In the genomic region with DNA sequence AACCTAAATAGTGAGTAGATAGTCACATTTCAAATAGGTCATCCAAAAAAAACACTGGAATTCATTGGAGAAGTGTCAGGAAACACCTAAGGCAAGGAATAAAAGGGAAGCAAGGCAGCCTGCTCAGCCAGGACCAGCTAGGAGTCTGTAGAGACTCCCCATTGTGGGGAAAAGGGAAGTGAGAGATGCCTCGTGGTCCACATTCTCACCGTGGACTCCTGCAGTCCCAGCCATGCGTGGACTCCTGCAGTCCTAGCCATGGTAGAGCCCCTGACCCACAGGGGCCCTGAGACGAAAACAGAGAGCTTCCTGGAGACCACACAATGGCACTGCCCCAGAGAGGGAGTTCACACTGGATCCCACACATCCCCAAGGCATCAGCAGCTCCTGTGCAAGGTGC, we compare ENCODE assay signal across 1 cellular context.
TF ChIP-seq lines count a peak whose summit lies in the region.

No MANE protein-coding gene starts in this region.

TF ChIP-seq in GM12878, 131 proteins besides CTCF, POLR2A, EP300 and RAD21 (continued from another document):
- TF ChIP-seq, protein P1, sequence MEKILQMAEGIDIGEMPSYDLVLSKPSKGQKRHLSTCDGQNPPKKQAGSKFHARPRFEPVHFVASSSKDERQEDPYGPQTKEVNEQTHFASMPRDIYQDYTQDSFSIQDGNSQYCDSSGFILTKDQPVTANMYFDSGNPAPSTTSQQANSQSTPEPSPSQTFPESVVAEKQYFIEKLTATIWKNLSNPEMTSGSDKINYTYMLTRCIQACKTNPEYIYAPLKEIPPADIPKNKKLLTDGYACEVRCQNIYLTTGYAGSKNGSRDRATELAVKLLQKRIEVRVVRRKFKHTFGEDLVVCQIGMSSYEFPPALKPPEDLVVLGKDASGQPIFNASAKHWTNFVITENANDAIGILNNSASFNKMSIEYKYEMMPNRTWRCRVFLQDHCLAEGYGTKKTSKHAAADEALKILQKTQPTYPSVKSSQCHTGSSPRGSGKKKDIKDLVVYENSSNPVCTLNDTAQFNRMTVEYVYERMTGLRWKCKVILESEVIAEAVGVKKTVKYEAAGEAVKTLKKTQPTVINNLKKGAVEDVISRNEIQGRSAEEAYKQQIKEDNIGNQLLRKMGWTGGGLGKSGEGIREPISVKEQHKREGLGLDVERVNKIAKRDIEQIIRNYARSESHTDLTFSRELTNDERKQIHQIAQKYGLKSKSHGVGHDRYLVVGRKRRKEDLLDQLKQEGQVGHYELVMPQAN (conservative IDR thresholded peaks at IDR 0.05), result no peak
- TF ChIP-seq ZNF24 (IDR thresholded peaks at IDR 0.05), result no peak
- TF ChIP-seq, protein P2, sequence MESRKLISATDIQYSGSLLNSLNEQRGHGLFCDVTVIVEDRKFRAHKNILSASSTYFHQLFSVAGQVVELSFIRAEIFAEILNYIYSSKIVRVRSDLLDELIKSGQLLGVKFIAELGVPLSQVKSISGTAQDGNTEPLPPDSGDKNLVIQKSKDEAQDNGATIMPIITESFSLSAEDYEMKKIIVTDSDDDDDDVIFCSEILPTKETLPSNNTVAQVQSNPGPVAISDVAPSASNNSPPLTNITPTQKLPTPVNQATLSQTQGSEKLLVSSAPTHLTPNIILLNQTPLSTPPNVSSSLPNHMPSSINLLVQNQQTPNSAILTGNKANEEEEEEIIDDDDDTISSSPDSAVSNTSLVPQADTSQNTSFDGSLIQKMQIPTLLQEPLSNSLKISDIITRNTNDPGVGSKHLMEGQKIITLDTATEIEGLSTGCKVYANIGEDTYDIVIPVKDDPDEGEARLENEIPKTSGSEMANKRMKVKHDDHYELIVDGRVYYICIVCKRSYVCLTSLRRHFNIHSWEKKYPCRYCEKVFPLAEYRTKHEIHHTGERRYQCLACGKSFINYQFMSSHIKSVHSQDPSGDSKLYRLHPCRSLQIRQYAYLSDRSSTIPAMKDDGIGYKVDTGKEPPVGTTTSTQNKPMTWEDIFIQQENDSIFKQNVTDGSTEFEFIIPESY (IDR thresholded peaks at IDR 0.05), result no peak
- TF ChIP-seq SMAD5 (IDR thresholded peaks at IDR 0.05; ENCODE audit: low read depth), result no peak
- peak; percentile 52 for TF ChIP-seq RUNX3 (IDR thresholded peaks at IDR 0.05; ENCODE audit: low read length)
- 0 out of 2 replicates have a peak, but pooled peaks have one; percentile 36 for TF ChIP-seq PAX5 (IDR thresholded peaks at IDR 0.05; ENCODE audit: borderline replicate concordance, low read depth, low read length)
- no peak for TF ChIP-seq CREB1 (IDR thresholded peaks at IDR 0.05; ENCODE audit: low read depth)
- TF ChIP-seq YY1 (IDR thresholded peaks at IDR 0.05; ENCODE audit: low read depth, low read length), result no peak
- TF ChIP-seq CEBPB (IDR thresholded peaks at IDR 0.05; ENCODE audit: borderline replicate concordance in 1 of 2, low read depth in 2 of 2, low read length in 2 of 2), result no peak
- TF ChIP-seq NR2F1 (conservative IDR thresholded peaks at IDR 0.05), result no peak
- TF ChIP-seq, protein P3, sequence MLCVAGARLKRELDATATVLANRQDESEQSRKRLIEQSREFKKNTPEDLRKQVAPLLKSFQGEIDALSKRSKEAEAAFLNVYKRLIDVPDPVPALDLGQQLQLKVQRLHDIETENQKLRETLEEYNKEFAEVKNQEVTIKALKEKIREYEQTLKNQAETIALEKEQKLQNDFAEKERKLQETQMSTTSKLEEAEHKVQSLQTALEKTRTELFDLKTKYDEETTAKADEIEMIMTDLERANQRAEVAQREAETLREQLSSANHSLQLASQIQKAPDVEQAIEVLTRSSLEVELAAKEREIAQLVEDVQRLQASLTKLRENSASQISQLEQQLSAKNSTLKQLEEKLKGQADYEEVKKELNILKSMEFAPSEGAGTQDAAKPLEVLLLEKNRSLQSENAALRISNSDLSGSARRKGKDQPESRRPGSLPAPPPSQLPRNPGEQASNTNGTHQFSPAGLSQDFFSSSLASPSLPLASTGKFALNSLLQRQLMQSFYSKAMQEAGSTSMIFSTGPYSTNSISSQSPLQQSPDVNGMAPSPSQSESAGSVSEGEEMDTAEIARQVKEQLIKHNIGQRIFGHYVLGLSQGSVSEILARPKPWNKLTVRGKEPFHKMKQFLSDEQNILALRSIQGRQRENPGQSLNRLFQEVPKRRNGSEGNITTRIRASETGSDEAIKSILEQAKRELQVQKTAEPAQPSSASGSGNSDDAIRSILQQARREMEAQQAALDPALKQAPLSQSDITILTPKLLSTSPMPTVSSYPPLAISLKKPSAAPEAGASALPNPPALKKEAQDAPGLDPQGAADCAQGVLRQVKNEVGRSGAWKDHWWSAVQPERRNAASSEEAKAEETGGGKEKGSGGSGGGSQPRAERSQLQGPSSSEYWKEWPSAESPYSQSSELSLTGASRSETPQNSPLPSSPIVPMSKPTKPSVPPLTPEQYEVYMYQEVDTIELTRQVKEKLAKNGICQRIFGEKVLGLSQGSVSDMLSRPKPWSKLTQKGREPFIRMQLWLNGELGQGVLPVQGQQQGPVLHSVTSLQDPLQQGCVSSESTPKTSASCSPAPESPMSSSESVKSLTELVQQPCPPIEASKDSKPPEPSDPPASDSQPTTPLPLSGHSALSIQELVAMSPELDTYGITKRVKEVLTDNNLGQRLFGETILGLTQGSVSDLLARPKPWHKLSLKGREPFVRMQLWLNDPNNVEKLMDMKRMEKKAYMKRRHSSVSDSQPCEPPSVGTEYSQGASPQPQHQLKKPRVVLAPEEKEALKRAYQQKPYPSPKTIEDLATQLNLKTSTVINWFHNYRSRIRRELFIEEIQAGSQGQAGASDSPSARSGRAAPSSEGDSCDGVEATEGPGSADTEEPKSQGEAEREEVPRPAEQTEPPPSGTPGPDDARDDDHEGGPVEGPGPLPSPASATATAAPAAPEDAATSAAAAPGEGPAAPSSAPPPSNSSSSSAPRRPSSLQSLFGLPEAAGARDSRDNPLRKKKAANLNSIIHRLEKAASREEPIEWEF (IDR thresholded peaks at IDR 0.05; ENCODE audit: insufficient replicate concordance, low read depth, low read length), result no peak
- TF ChIP-seq NFYA (IDR thresholded peaks at IDR 0.05; ENCODE audit: borderline replicate concordance, low read depth, low read length), result no peak
- no peak for TF ChIP-seq JUNB (IDR thresholded peaks at IDR 0.05)
- TF ChIP-seq BHLHE40 (IDR thresholded peaks at IDR 0.05; ENCODE audit: borderline replicate concordance in 1 of 2, low read depth in 2 of 2, low read length in 1 of 2), result no peak
- TF ChIP-seq EZH2 (IDR thresholded peaks at IDR 0.05; ENCODE audit: borderline replicate concordance, control insufficient read depth, low read depth, low read length), result no peak
- TF ChIP-seq ATF7 (IDR thresholded peaks at IDR 0.05; ENCODE audit: low read depth), result no peak
- TF ChIP-seq, protein P4, sequence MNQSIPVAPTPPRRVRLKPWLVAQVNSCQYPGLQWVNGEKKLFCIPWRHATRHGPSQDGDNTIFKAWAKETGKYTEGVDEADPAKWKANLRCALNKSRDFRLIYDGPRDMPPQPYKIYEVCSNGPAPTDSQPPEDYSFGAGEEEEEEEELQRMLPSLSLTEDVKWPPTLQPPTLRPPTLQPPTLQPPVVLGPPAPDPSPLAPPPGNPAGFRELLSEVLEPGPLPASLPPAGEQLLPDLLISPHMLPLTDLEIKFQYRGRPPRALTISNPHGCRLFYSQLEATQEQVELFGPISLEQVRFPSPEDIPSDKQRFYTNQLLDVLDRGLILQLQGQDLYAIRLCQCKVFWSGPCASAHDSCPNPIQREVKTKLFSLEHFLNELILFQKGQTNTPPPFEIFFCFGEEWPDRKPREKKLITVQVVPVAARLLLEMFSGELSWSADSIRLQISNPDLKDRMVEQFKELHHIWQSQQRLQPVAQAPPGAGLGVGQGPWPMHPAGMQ (IDR thresholded peaks at IDR 0.05; ENCODE audit: borderline replicate concordance), result no peak
- TF ChIP-seq IRF4 (IDR thresholded peaks at IDR 0.05; ENCODE audit: low read depth, low read length), result 0 out of 2 replicates have a peak, but pooled peaks have one; percentile 56
- TF ChIP-seq EED (IDR thresholded peaks at IDR 0.05; ENCODE audit: low read depth), result 0 out of 2 replicates have a peak, but pooled peaks have one; percentile 24
TF ChIP-seq in GM12878: peak in this region for 5.
